In the genomic region with DNA sequence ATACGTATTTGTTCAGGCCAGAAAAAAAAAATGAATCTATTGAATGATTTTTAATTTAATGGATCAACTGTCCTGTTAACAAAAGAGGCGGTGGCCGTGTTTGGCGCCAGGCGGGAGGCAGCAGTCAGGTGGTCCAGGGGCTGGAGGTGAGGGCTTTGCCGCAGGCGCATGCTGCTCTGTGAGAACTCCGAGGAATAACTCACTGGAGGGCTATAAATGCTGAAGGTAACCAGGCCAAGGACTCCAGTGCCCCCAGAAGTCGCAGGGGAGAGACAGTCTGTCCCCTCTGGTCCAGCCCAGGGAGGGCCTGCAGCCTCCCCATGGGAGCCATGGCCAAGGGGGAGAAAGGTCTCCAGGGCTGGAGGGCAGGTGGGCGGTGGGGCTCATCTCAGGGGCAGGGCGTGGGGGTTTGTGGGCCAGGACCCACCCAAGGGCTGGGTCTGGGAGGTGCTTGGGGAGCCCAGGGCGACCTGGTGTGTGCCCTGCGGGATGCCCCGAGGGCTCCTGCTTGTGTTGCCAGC, we compare ENCODE assay signal across 11 cellular contexts. TPM values are rescaled to one million over a fixed set of nuclear protein-coding genes. Genes with fewer than 3 reads are reported as not detected.
DNase-seq lines count a peak whose midpoint lies in the region; ATAC-seq, FAIRE-seq and TF ChIP-seq lines count a peak whose summit lies in the region.
"Had no signal": no experiment of that assay in that cellular context is flagged by ENCODE, and none has a peak within 500 bp of the region (broad histone marks: within the 10 kb centered on the region; RNA-seq: fewer than 3 reads in every experiment).

No MANE protein-coding gene starts in this region.

- TF ChIP-seq RAD21 in HepG2 (CRISPR knock-in tag; IDR thresholded peaks at IDR 0.05): no peak

- no peaks in the 10 kb centered on the region for H3K9me3 Mint-ChIP-seq in activated T-helper 1 cell treated with anti-CD3 and anti-CD28 coated beads, Interleukin-12 subunit alpha, Interleukin-12 subunit beta, Interleukin-2, Interleukin-4 antibody, amounts not matched to agents 30 ng/mL and 10 ng/mL and 1 ng/mL, durations not matched to agents 14 hours and 24 hours and 36 hours

- peak in 2 of 3 experiments; percentile 45 to 48 for DNase-seq in NCI-H1417 (lab: John Stamatoyannopoulos, UW)
- no peak for DNase-seq in NCI-H1417 treated with DMSO at 0.1 percent for 48 hours (lab: John Stamatoyannopoulos, UW)
- no peak for DNase-seq in activated T-helper 1 cell treated with anti-CD3 and anti-CD28 coated beads, Interleukin-12 subunit alpha, Interleukin-12 subunit beta, Interleukin-2, Interleukin-4 antibody, amounts not matched to agents 30 ng/mL and 10 ng/mL and 1 ng/mL, durations not matched to agents 14 hours and 24 hours and 36 hours (ENCODE audit: low spot score)
- DNase-seq in HepG2 (ENCODE audit: low spot score): no peak
- no peak for DNase-seq in stimulated activated CD8-positive, alpha-beta memory T cell treated with anti-CD3 and anti-CD28 coated beads, Interleukin-4, amount 100 ng/mL, for 48 hours
- DNase-seq in GM20000 (ENCODE audit: low spot score): no peak
- no peak for DNase-seq in COLO829 (ENCODE audit: low spot score)
- DNase-seq: ACHN had no signal

- H3K36me3 Mint-ChIP-seq in activated T-helper 1 cell treated with anti-CD3 and anti-CD28 coated beads, Interleukin-12 subunit alpha, Interleukin-12 subunit beta, Interleukin-2, Interleukin-4 antibody, amounts not matched to agents 30 ng/mL and 10 ng/mL and 1 ng/mL, durations not matched to agents 14 hours and 24 hours and 36 hours (ENCODE audit: low read depth): no peaks in the 10 kb centered on the region

- no peak for FAIRE-seq in HepG2 (lab: Jason Lieb, UNC)

- H2AFZ ChIP-seq in HepG2 (ENCODE audit: low read length): no peak overlapping the region

- CTCF ChIA-PET in HepG2 (lab: Yijun Ruan, JAX; ENCODE audit: low intra/inter-chr PET ratio, low total read pairs): no interaction called here

- peak overlapping the region; percentile 72 for H3K9ac ChIP-seq in HepG2 (ENCODE audit: insufficient read depth, low read depth, low read length)
- peak overlapping the region; percentile 87 to 88 for H3K9ac ChIP-seq in stomach smooth muscle (ENCODE audit: low read length in 2 of 2)

- intact Hi-C loops in activated T-helper 1 cell treated with anti-CD3 and anti-CD28 coated beads, Interleukin-12 subunit alpha, Interleukin-12 subunit beta, Interleukin-2, Interleukin-4 antibody, amounts not matched to agents 30 ng/mL and 10 ng/mL and 1 ng/mL, durations not matched to agents 14 hours and 24 hours and 36 hours (cut with micrococcal nuclease): no loop called here
- intact Hi-C loops in HepG2 (cut with micrococcal nuclease; ENCODE audit: unreplicated experiment): loop anchor here (5.0 kb wide), 2 partner anchors 81 to 911 kb away; a partner anchor contains a TSS

- no peaks in the 10 kb centered on the region for H3K9me3 ChIP-seq in HepG2 (ENCODE audit: low read length)
- no peaks in the 10 kb centered on the region for H3K9me3 ChIP-seq in stomach smooth muscle (ENCODE audit: control insufficient read depth in 2 of 2, low read length in 2 of 2)
- H3K9me3 ChIP-seq: SK-N-SH had no signal

- ATAC-seq in HepG2: peak; percentile 1; the same call in 2 of the 3 replicates

- peaks cover 3% of the 10 kb centered on the region for H3K79me2 ChIP-seq in HepG2 (ENCODE audit: insufficient read depth, low read length)

- TF ChIP-seq EP300 in HepG2 (IDR thresholded peaks at IDR 0.05; ENCODE audit: low read depth in 2 of 2, low read length in 2 of 2) (no peak), HepG2 (CRISPR knock-in tag; IDR thresholded peaks at IDR 0.05; ENCODE audit: borderline replicate concordance) (no peak)

- TF ChIP-seq CTCF in HepG2 (CRISPR knock-in tag; IDR thresholded peaks at IDR 0.05) (no peak), GM20000 (IDR thresholded peaks at IDR 0.05; ENCODE audit: extremely low read depth, missing control alignments) (no peak)

- H3K4me1 ChIP-seq in HepG2 (ENCODE audit: insufficient read depth, low read length) (peaks cover 79% of the 10 kb centered on the region), stomach smooth muscle (ENCODE audit: control insufficient read depth, insufficient read depth, low read length) (peaks cover 73% of the 10 kb centered on the region)

- peak overlapping the region; percentile 92 for H3K4me2 ChIP-seq in HepG2 (ENCODE audit: low read depth, low read length)

- H3K4me3 ChIP-seq in HepG2 (replicated peaks in 1 of 3; ENCODE audit: insufficient read depth in 1 of 3, low read depth in 2 of 3, low read length in 3 of 3) (peak overlapping the region; percentile 68 to 76 (median 70); a peak in 4 of 6 replicates), stomach smooth muscle (ENCODE audit: low read length in 2 of 2) (peak overlapping the region; percentile 75 to 81)

- no peaks in the 10 kb centered on the region for H3K4me1 Mint-ChIP-seq in activated T-helper 1 cell treated with anti-CD3 and anti-CD28 coated beads, Interleukin-12 subunit alpha, Interleukin-12 subunit beta, Interleukin-2, Interleukin-4 antibody, amounts not matched to agents 30 ng/mL and 10 ng/mL and 1 ng/mL, durations not matched to agents 14 hours and 24 hours and 36 hours (ENCODE audit: low read depth)

- TF ChIP-seq POLR2A in HepG2 (IDR thresholded peaks at IDR 0.05; ENCODE audit: insufficient read depth in 1 of 2, low read depth in 2 of 2, low read length in 2 of 2): 0 out of 4 replicates have a peak, but pooled peaks of 1 of the 2 experiments have one; percentile 8

- BruUV-seq in HepG2 (replicated peaks; lab: Mats Ljungman, UMichigan): no TSS peak

- peaks cover 11% of the 10 kb centered on the region; the same call in 1 of the 2 replicates for H4K20me1 ChIP-seq in HepG2 (ENCODE audit: insufficient read depth, low read length)

- H3K27me3 ChIP-seq in HepG2 (ENCODE audit: control insufficient read depth in 1 of 2, insufficient read depth in 2 of 2, low read length in 2 of 2): peaks cover 14 to 88% of the 10 kb centered on the region in 2 experiments
- no peaks in the 10 kb centered on the region for H3K27me3 ChIP-seq in stomach smooth muscle (ENCODE audit: control insufficient read depth in 1 of 2, insufficient read depth in 2 of 2, low read length in 2 of 2)

- peak overlapping the region; percentile 4 for H3K27ac Mint-ChIP-seq in activated T-helper 1 cell treated with anti-CD3 and anti-CD28 coated beads, Interleukin-12 subunit alpha, Interleukin-12 subunit beta, Interleukin-2, Interleukin-4 antibody, amounts not matched to agents 30 ng/mL and 10 ng/mL and 1 ng/mL, durations not matched to agents 14 hours and 24 hours and 36 hours

- peak overlapping the region; percentile 29 for H3K4me3 Mint-ChIP-seq in activated T-helper 1 cell treated with anti-CD3 and anti-CD28 coated beads, Interleukin-12 subunit alpha, Interleukin-12 subunit beta, Interleukin-2, Interleukin-4 antibody, amounts not matched to agents 30 ng/mL and 10 ng/mL and 1 ng/mL, durations not matched to agents 14 hours and 24 hours and 36 hours

- in situ Hi-C loops in HepG2 (cut with HindIII; ENCODE audit: extremely low pct_ligation_motif_present, low pct_unique_long_range_greater_than_20kb): no loop called here

- POLR2A ChIA-PET in HepG2 (lab: Yijun Ruan, JAX): interaction anchor here (1.1 kb wide), 1 partner anchor 9 kb away, joined by 3 read pairs; no protein-coding TSS in a partner anchor

- H3K36me3 ChIP-seq in HepG2 (replicated peaks in 1 of 2; ENCODE audit: control insufficient read depth in 1 of 2, insufficient read depth in 2 of 2, low read length in 2 of 2) (no peaks in the 10 kb centered on the region), stomach smooth muscle (ENCODE audit: control insufficient read depth in 2 of 2, insufficient read depth in 2 of 2, low read length in 2 of 2) (no peaks in the 10 kb centered on the region)

- H3K27ac ChIP-seq in HepG2 (ENCODE audit: extremely low read length, insufficient read depth, low read length) (no peak overlapping the region), stomach smooth muscle (ENCODE audit: low read length) (peak overlapping the region; percentile 98)
- H3K27ac ChIP-seq: HL-60 had no signal

- peaks cover 41% of the 10 kb centered on the region for H3K27me3 Mint-ChIP-seq in activated T-helper 1 cell treated with anti-CD3 and anti-CD28 coated beads, Interleukin-12 subunit alpha, Interleukin-12 subunit beta, Interleukin-2, Interleukin-4 antibody, amounts not matched to agents 30 ng/mL and 10 ng/mL and 1 ng/mL, durations not matched to agents 14 hours and 24 hours and 36 hours (ENCODE audit: insufficient read depth)

- WGBS in HepG2 (ENCODE audit: low lambda C conversion rate): 32% methylated on average over 13 of the region's 14 CpGs

TF ChIP-seq in HepG2, 621 proteins besides CTCF, POLR2A, EP300 and RAD21 (continues in another document):
- 0 out of 2 replicates have a peak, but pooled peaks have one; percentile 42 for TF ChIP-seq YEATS4 (CRISPR knock-in tag; IDR thresholded peaks at IDR 0.05; ENCODE audit: borderline replicate concordance)
- 0 out of 2 replicates have a peak, but pooled peaks have one; percentile 7 for TF ChIP-seq KLF6 (CRISPR knock-in tag; IDR thresholded peaks at IDR 0.05)

RNA-seq across cellular contexts. Expression of a gene that starts 7.1 kb away (rescaled TPM):
- total RNA-seq in activated T-helper 1 cell treated with anti-CD3 and anti-CD28 coated beads, Interleukin-12 subunit alpha, Interleukin-12 subunit beta, Interleukin-2, Interleukin-4 antibody, amounts not matched to agents 30 ng/mL and 10 ng/mL and 1 ng/mL, durations not matched to agents 14 hours and 24 hours and 36 hours: 0.02 and 0.08 TPM in 2 replicates
- total RNA-seq in HepG2 (2016; rRNA removed; fragmentation: Illumina TruSeq; extraction: Trizol): 0.94 and 1.7 TPM in 2 replicates
- total RNA-seq in HepG2 (2016; cell fraction: cytosol; rRNA removed; fragmentation: Illumina TruSeq; extraction: Trizol; ENCODE audit: low read depth): 1.4 and 1.8 TPM in 2 replicates
- total RNA-seq in HepG2 (2016; cell fraction: insoluble cytoplasmic fraction; rRNA removed; fragmentation: Illumina TruSeq; extraction: Trizol): 1.2 and 1.8 TPM in 2 replicates
- total RNA-seq in HepG2 (2016; cell fraction: membrane; rRNA removed; fragmentation: Illumina TruSeq; extraction: Trizol): 1.2 and 1.9 TPM in 2 replicates
- 2.8 and 3.9 TPM in 2 replicates for total RNA-seq in HepG2 (2016; cell fraction: nucleus; rRNA removed; fragmentation: Illumina TruSeq; extraction: Trizol)
- polyA plus RNA-seq in HepG2 (2011; rRNA removed): 1.4 TPM in 2 replicates
- polyA plus RNA-seq in HepG2 (2011; cell fraction: cytosol; rRNA removed): 0.42 and 0.64 TPM in 2 replicates
- 15.9 and 22.2 TPM in 2 replicates for polyA plus RNA-seq in HepG2 (2011; cell fraction: nucleus; rRNA removed)
- 1.8 and 2.5 TPM in 2 replicates for polyA plus RNA-seq in HepG2 (2012)
- 1.1 and 1.4 TPM in 2 replicates for polyA plus RNA-seq in HepG2 (2016; cell fraction: cytosol; fragmentation: Illumina TruSeq; extraction: Trizol; ENCODE audit: low read depth)
- polyA plus RNA-seq in HepG2 (2016; cell fraction: insoluble cytoplasmic fraction; fragmentation: Illumina TruSeq; extraction: Trizol; ENCODE audit: low read depth): 1.3 and 1.9 TPM in 2 replicates
- 1.9 and 2.3 TPM in 2 replicates for polyA plus RNA-seq in HepG2 (2016; cell fraction: membrane; fragmentation: Illumina TruSeq; extraction: Trizol; ENCODE audit: low read depth)
- 9.5 and 11.0 TPM in 2 replicates for polyA plus RNA-seq in HepG2 (2016; cell fraction: nucleus; fragmentation: Illumina TruSeq; extraction: Trizol; ENCODE audit: insufficient read depth, low read depth)
- 1.7 and 5.4 TPM in 2 replicates for polyA minus RNA-seq in HepG2 (2011; rRNA and poly(A)+ RNA removed; ENCODE audit: low replicate concordance)
- 1.1 and 1.9 TPM in 2 replicates for polyA minus RNA-seq in HepG2 (2011; cell fraction: cytosol; rRNA and poly(A)+ RNA removed)
- 5.5 and 5.9 TPM in 2 replicates for polyA minus RNA-seq in HepG2 (2011; cell fraction: nucleus; rRNA and poly(A)+ RNA removed)

Comparison
In these comparisons a context has a peak if more than half of its experiments do, and no peak if none do; other contexts are left out.
1. DNase-seq: peak in NCI-H1417 (2 of 3); none in NCI-H1417 treated with DMSO at 0.1 percent for 48 hours (single experiment), activated T-helper 1 cell treated with anti-CD3 and anti-CD28 coated beads, Interleukin-12 subunit alpha, Interleukin-12 subunit beta, Interleukin-2, Interleukin-4 antibody, amounts not matched to agents 30 ng/mL and 10 ng/mL and 1 ng/mL, durations not matched to agents 14 hours and 24 hours and 36 hours (single experiment), HepG2 (single experiment), stimulated activated CD8-positive, alpha-beta memory T cell treated with anti-CD3 and anti-CD28 coated beads, Interleukin-4, amount 100 ng/mL, for 48 hours (single experiment), GM20000 (single experiment) and COLO829 (single experiment).